In genomic region chr13:78426183-78426582, GRCh38 we compare ENCODE assay signal across 37 cellular contexts.
DNase-seq lines count a peak whose midpoint lies in the region; ATAC-seq, FAIRE-seq and TF ChIP-seq lines count a peak whose summit lies in the region.
"Had no signal": no experiment of that assay in that cellular context is flagged by ENCODE, and none has a peak within 500 bp of the region (broad histone marks: within the 10 kb centered on the region; RNA-seq: fewer than 3 reads in every experiment).

No MANE protein-coding gene starts in this region.

- H3K27ac ChIP-seq in liver (ENCODE audit: low read depth in 1 of 2, low read length in 2 of 2) (no peak overlapping the region), HepG2 (ENCODE audit: extremely low read length, insufficient read depth, low read length) (no peak overlapping the region), right lobe of liver (no peak overlapping the region)
- H3K27ac ChIP-seq: 22Rv1; A549; BLaER1; BLaER1 treated with 17β-estradiol and CSF1 and Interleukin-3, amounts not matched to agents 10 nM and 100 nM; C4-2B had no signal

- H3K4me1 Mint-ChIP-seq in activated T-cell treated with anti-CD3 and anti-CD28 coated beads, Interleukin-2, amount 50 U/mL, for 24 hours (ENCODE audit: low read depth) = no peaks in the 10 kb centered on the region
- H3K4me1 Mint-ChIP-seq: B cell; CD14-positive monocyte; CD4-positive, alpha-beta memory T cell; CD4-positive, CD25-positive, alpha-beta regulatory T cell; CD8-positive, alpha-beta memory T cell had no signal

- no peak for FAIRE-seq in HepG2 (lab: Jason Lieb, UNC)
- FAIRE-seq: A204.1, A549, D721Med, G401.6 had no signal

- H3K4me3 ChIP-seq in liver (ENCODE audit: low read depth in 1 of 3, low read length in 3 of 3) (no peak overlapping the region), HepG2 (replicated peaks in 1 of 3; ENCODE audit: insufficient read depth in 1 of 3, low read depth in 2 of 3, low read length in 3 of 3) (no peak overlapping the region), right lobe of liver (no peak overlapping the region)
- H3K4me3 ChIP-seq: A549; BLaER1; BLaER1 treated with 17β-estradiol and CSF1 and Interleukin-3, amounts not matched to agents 10 nM and 100 nM had no signal

- no peak for TF ChIP-seq RAD21 in liver (IDR thresholded peaks at IDR 0.05)
- TF ChIP-seq RAD21 in HepG2 (CRISPR knock-in tag; IDR thresholded peaks at IDR 0.05) = no peak

- DNase-seq in DMS53 (lab: John Stamatoyannopoulos, UW) (peak; percentile 1), DMS53 treated with DMSO at 0.1 percent for 48 hours (lab: John Stamatoyannopoulos, UW; ENCODE audit: unreplicated experiment) (no peak), HepG2 (ENCODE audit: low spot score) (no peak), left lobe of liver (ENCODE audit: low spot score) (no peak), right lobe of liver (no peak), AG08395 (ENCODE audit: low spot score) (no peak)
- DNase-seq in activated T-cell treated with anti-CD3 and anti-CD28 coated beads, Interleukin-2, amount 50 U/mL, for 24 hours = no peak
- DNase-seq: 8988T; ACHN; AML-193; BE2C; C1 segment of cervical spinal cord; Caco-2; Calu3; CD4-positive, alpha-beta memory T cell; CD4-positive, alpha-beta T cell; CD4-positive, CD25-positive, alpha-beta regulatory T cell; CD8-positive, alpha-beta memory T cell; CD8-positive, alpha-beta T cell; COR-L47; DMS 273 treated with DMSO at 0.1 percent for 48 hours; DMS153; DMS79; DMS79 treated with DMSO at 0.1 percent for 48 hours; DND-41; EL had no signal

- ATAC-seq in HepG2 = no peak
- peak; percentile 41 for ATAC-seq in left lobe of liver
- peak in 3 of 4 donors; percentile 44 to 53 (median 44) for ATAC-seq in right lobe of liver
- ATAC-seq: A549; CD8-positive, alpha-beta T cell had no signal

- H3K9me3 Mint-ChIP-seq in activated T-cell treated with anti-CD3 and anti-CD28 coated beads, Interleukin-2, amount 50 U/mL, for 24 hours = no peaks in the 10 kb centered on the region
- H3K9me3 Mint-ChIP-seq: CD4-positive, alpha-beta T cell; CD4-positive, CD25-positive, alpha-beta regulatory T cell; CD8-positive, alpha-beta memory T cell; CD8-positive, alpha-beta T cell had no signal

- no peak for TF ChIP-seq POLR2A in HepG2 (IDR thresholded peaks at IDR 0.05; ENCODE audit: insufficient read depth in 1 of 2, low read depth in 2 of 2, low read length in 2 of 2)
- TF ChIP-seq POLR2A in right lobe of liver (IDR thresholded peaks at IDR 0.05) = no peak

- no peaks in the 10 kb centered on the region for H3K36me3 Mint-ChIP-seq in activated T-cell treated with anti-CD3 and anti-CD28 coated beads, Interleukin-2, amount 50 U/mL, for 24 hours (ENCODE audit: low read depth)
- H3K36me3 Mint-ChIP-seq: CD14-positive monocyte; CD4-positive, alpha-beta memory T cell; CD4-positive, CD25-positive, alpha-beta regulatory T cell; CD8-positive, alpha-beta memory T cell; CD8-positive, alpha-beta T cell had no signal

- BruUV-seq in HepG2 (replicated peaks; lab: Mats Ljungman, UMichigan) = no TSS peak

- H3K4me2 ChIP-seq in HepG2 (ENCODE audit: low read depth, low read length) = no peak overlapping the region
- H3K4me2 ChIP-seq: A549; BLaER1; BLaER1 treated with 17β-estradiol and CSF1 and Interleukin-3, amounts not matched to agents 10 nM and 100 nM had no signal

- intact Hi-C loops in HepG2 (cut with micrococcal nuclease; ENCODE audit: unreplicated experiment) = no loop called here
- intact Hi-C loops in right lobe of liver (cut with DNase I) = no loop called here

- TF ChIP-seq EP300 in HepG2 (IDR thresholded peaks at IDR 0.05; ENCODE audit: low read depth in 2 of 2, low read length in 2 of 2) (no peak), HepG2 (CRISPR knock-in tag; IDR thresholded peaks at IDR 0.05; ENCODE audit: borderline replicate concordance) (no peak)

- H3K4me1 ChIP-seq in liver (ENCODE audit: control insufficient read depth in 4 of 4, insufficient read depth in 4 of 4, low read length in 3 of 4) (peaks cover 4 to 19% (median 6%) of the 10 kb centered on the region in 4 donors), HepG2 (ENCODE audit: insufficient read depth, low read length) (no peaks in the 10 kb centered on the region), right lobe of liver (peaks cover 0 to 14% (median 0%) of the 10 kb centered on the region in 4 donors)
- H3K4me1 ChIP-seq: A549; BE2C; BLaER1; BLaER1 treated with 17β-estradiol and CSF1 and Interleukin-3, amounts not matched to agents 10 nM and 100 nM had no signal

- H4K20me1 ChIP-seq in HepG2 (ENCODE audit: insufficient read depth, low read length) = no peaks in the 10 kb centered on the region
- H4K20me1 ChIP-seq: BLaER1; BLaER1 treated with 17β-estradiol and CSF1 and Interleukin-3, amounts not matched to agents 10 nM and 100 nM had no signal

- no peak overlapping the region for H3K4me3 Mint-ChIP-seq in activated T-cell treated with anti-CD3 and anti-CD28 coated beads, Interleukin-2, amount 50 U/mL, for 24 hours
- H3K4me3 Mint-ChIP-seq: B cell; CD14-positive monocyte; CD4-positive, alpha-beta memory T cell; CD4-positive, alpha-beta T cell; CD4-positive, CD25-positive, alpha-beta regulatory T cell; CD8-positive, alpha-beta memory T cell; CD8-positive, alpha-beta T cell had no signal

- H3K9ac ChIP-seq in liver (ENCODE audit: low read depth in 1 of 2, low read length in 2 of 2) (no peak overlapping the region), HepG2 (ENCODE audit: insufficient read depth, low read depth, low read length) (no peak overlapping the region)
- H3K9ac ChIP-seq: BLaER1; BLaER1 treated with 17β-estradiol and CSF1 and Interleukin-3, amounts not matched to agents 10 nM and 100 nM had no signal

- H3K27me3 Mint-ChIP-seq in activated T-cell treated with anti-CD3 and anti-CD28 coated beads, Interleukin-2, amount 50 U/mL, for 24 hours = peaks cover 3% of the 10 kb centered on the region
- H3K27me3 Mint-ChIP-seq: B cell; CD4-positive, alpha-beta memory T cell; CD4-positive, CD25-positive, alpha-beta regulatory T cell had no signal

- H3K9me3 ChIP-seq in liver (ENCODE audit: control insufficient read depth in 4 of 4, low read length in 3 of 4) = peaks cover 0 to 2% (median 0%) of the 10 kb centered on the region in 4 donors
- H3K9me3 ChIP-seq in HepG2 (ENCODE audit: low read length) = no peaks in the 10 kb centered on the region
- H3K9me3 ChIP-seq in right lobe of liver = no peaks in the 10 kb centered on the region
- H3K9me3 ChIP-seq: A549; BE2C; BLaER1; BLaER1 treated with 17β-estradiol and CSF1 and Interleukin-3, amounts not matched to agents 10 nM and 100 nM; Caco-2 had no signal

- in situ Hi-C loops in HepG2 (cut with HindIII; ENCODE audit: extremely low pct_ligation_motif_present, low pct_unique_long_range_greater_than_20kb) = no loop called here

- H3K36me3 ChIP-seq in liver (ENCODE audit: control insufficient read depth in 4 of 4, insufficient read depth in 3 of 4, low read depth in 1 of 4, low read length in 3 of 4) (no peaks in the 10 kb centered on the region), HepG2 (replicated peaks in 1 of 2; ENCODE audit: control insufficient read depth in 1 of 2, insufficient read depth in 2 of 2, low read length in 2 of 2) (no peaks in the 10 kb centered on the region), right lobe of liver (no peaks in the 10 kb centered on the region)
- H3K36me3 ChIP-seq: BE2C; BLaER1; BLaER1 treated with 17β-estradiol and CSF1 and Interleukin-3, amounts not matched to agents 10 nM and 100 nM had no signal

- H3K27me3 ChIP-seq in liver (ENCODE audit: control insufficient read depth in 4 of 4, insufficient read depth in 4 of 4, low read length in 3 of 4) (no peaks in the 10 kb centered on the region), HepG2 (ENCODE audit: control insufficient read depth in 1 of 2, insufficient read depth in 2 of 2, low read length in 2 of 2) (no peaks in the 10 kb centered on the region), right lobe of liver (no peaks in the 10 kb centered on the region)
- H3K27me3 ChIP-seq: BE2C; BLaER1; BLaER1 treated with 17β-estradiol and CSF1 and Interleukin-3, amounts not matched to agents 10 nM and 100 nM had no signal

- 57% methylated on average over 4 of the region's 4 CpGs for WGBS in liver
- WGBS in HepG2 (ENCODE audit: low lambda C conversion rate) = 14% methylated on average over 4 of the region's 4 CpGs
- WGBS in right lobe of liver (ENCODE audit: insufficient coverage, low coverage, low lambda C conversion rate, missing lambda C conversion rate) = 47% methylated on average over 4 of the region's 4 CpGs

- no peaks in the 10 kb centered on the region for H3K79me2 ChIP-seq in HepG2 (ENCODE audit: insufficient read depth, low read length)

- CTCF ChIA-PET in HepG2 (lab: Yijun Ruan, JAX; ENCODE audit: low intra/inter-chr PET ratio, low total read pairs) = no interaction called here

- no peak overlapping the region for H3K27ac Mint-ChIP-seq in activated T-cell treated with anti-CD3 and anti-CD28 coated beads, Interleukin-2, amount 50 U/mL, for 24 hours
- H3K27ac Mint-ChIP-seq: B cell; CD14-positive monocyte; CD4-positive, alpha-beta memory T cell; CD4-positive, alpha-beta T cell; CD4-positive, CD25-positive, alpha-beta regulatory T cell; CD8-positive, alpha-beta memory T cell; CD8-positive, alpha-beta T cell had no signal

- POLR2A ChIA-PET in HepG2 (lab: Yijun Ruan, JAX) = no interaction called here

- TF ChIP-seq CTCF in liver (IDR thresholded peaks at IDR 0.05; ENCODE audit: low read depth, low read length, missing input control) (no peak), HepG2 (CRISPR knock-in tag; IDR thresholded peaks at IDR 0.05) (no peak), right lobe of liver (IDR thresholded peaks at IDR 0.05) (no peak)

- H2AFZ ChIP-seq in HepG2 (ENCODE audit: low read length) = no peak overlapping the region

TF ChIP-seq in liver, 16 proteins besides CTCF, POLR2A, EP300 and RAD21 (continues in another document):
- peak; percentile 40 to 49 for TF ChIP-seq HNF4A (conservative IDR thresholded peaks at IDR 0.05)
- peak; percentile 53 for TF ChIP-seq HNF4G (IDR thresholded peaks at IDR 0.05)

TF ChIP-seq in HepG2, 621 proteins besides CTCF, POLR2A, EP300 and RAD21 (continues in another document):
- TF ChIP-seq ATAD3A (CRISPR knock-in tag; IDR thresholded peaks at IDR 0.05) = no peak
- TF ChIP-seq TOPORS (CRISPR knock-in tag; IDR thresholded peaks at IDR 0.05) = no peak
- no peak for TF ChIP-seq CENPT (CRISPR knock-in tag; IDR thresholded peaks at IDR 0.05; ENCODE audit: low read depth)
- no peak for TF ChIP-seq SCMH1 (CRISPR knock-in tag; IDR thresholded peaks at IDR 0.05; ENCODE audit: borderline replicate concordance)
- TF ChIP-seq ZSCAN29 (CRISPR knock-in tag; conservative IDR thresholded peaks at IDR 0.05) = no peak
- TF ChIP-seq ATM (IDR thresholded peaks at IDR 0.05; ENCODE audit: borderline replicate concordance) = no peak
- no peak for TF ChIP-seq ZNF891 (CRISPR knock-in tag; IDR thresholded peaks at IDR 0.05)
- no peak for TF ChIP-seq HMGA1 (CRISPR knock-in tag; conservative IDR thresholded peaks at IDR 0.05)
- TF ChIP-seq SOX5 (CRISPR knock-in tag; IDR thresholded peaks at IDR 0.05; ENCODE audit: borderline replicate concordance) = no peak
- no peak for TF ChIP-seq RXRA (CRISPR knock-in tag; IDR thresholded peaks at IDR 0.05)
- TF ChIP-seq MEIS1 (CRISPR knock-in tag; IDR thresholded peaks at IDR 0.05; ENCODE audit: borderline replicate concordance) = no peak
- TF ChIP-seq HOXA9 (CRISPR knock-in tag; IDR thresholded peaks at IDR 0.05; ENCODE audit: borderline replicate concordance) = no peak
- TF ChIP-seq ZBTB42 (CRISPR knock-in tag; IDR thresholded peaks at IDR 0.05) = no peak
